ENCODE assay signal across 1 cellular context in genomic region chr19:42120276-42121010, GRCh38.
TF ChIP-seq lines count a peak whose summit lies in the region.

No MANE protein-coding gene starts in this region.

TF ChIP-seq in GM12878, 131 proteins besides CTCF, POLR2A, EP300 and RAD21:
- TF ChIP-seq MYC (IDR thresholded peaks at IDR 0.05; ENCODE audit: insufficient read depth, insufficient read length, insufficient replicate concordance, low read length, severe bottlenecking) (no peak), HCFC1 (IDR thresholded peaks at IDR 0.05; ENCODE audit: low read length) (no peak), EGR1 (IDR thresholded peaks at IDR 0.05; ENCODE audit: borderline replicate concordance in 1 of 2, low read depth in 2 of 2, low read length in 2 of 2) (no peak), MEF2B (IDR thresholded peaks at IDR 0.05; ENCODE audit: partially characterized antibody, poor library complexity, severe bottlenecking) (no peak), SPI1 (IDR thresholded peaks at IDR 0.05; ENCODE audit: borderline replicate concordance, insufficient read depth, low read depth, low read length) (no peak), LARP7 (IDR thresholded peaks at IDR 0.05) (no peak), PAX5 (IDR thresholded peaks at IDR 0.05; ENCODE audit: borderline replicate concordance, low read depth, low read length) (no peak), CREB1 (IDR thresholded peaks at IDR 0.05; ENCODE audit: low read depth) (no peak), HDAC2 (IDR thresholded peaks at IDR 0.05) (no peak), RAD51 (IDR thresholded peaks at IDR 0.05) (no peak), USF2 (IDR thresholded peaks at IDR 0.05; ENCODE audit: borderline replicate concordance, low read depth, low read length) (no peak), KAT2A (conservative IDR thresholded peaks at IDR 0.05; ENCODE audit: control insufficient read depth, low read depth, low read length) (no peak), YY1 (IDR thresholded peaks at IDR 0.05; ENCODE audit: low read depth, low read length) (no peak), SREBF2 (IDR thresholded peaks at IDR 0.05; ENCODE audit: low read length) (no peak), CREM (IDR thresholded peaks at IDR 0.05; ENCODE audit: low read depth) (no peak)
